ENCODE assay signal across 9 cellular contexts in the genomic region with DNA sequence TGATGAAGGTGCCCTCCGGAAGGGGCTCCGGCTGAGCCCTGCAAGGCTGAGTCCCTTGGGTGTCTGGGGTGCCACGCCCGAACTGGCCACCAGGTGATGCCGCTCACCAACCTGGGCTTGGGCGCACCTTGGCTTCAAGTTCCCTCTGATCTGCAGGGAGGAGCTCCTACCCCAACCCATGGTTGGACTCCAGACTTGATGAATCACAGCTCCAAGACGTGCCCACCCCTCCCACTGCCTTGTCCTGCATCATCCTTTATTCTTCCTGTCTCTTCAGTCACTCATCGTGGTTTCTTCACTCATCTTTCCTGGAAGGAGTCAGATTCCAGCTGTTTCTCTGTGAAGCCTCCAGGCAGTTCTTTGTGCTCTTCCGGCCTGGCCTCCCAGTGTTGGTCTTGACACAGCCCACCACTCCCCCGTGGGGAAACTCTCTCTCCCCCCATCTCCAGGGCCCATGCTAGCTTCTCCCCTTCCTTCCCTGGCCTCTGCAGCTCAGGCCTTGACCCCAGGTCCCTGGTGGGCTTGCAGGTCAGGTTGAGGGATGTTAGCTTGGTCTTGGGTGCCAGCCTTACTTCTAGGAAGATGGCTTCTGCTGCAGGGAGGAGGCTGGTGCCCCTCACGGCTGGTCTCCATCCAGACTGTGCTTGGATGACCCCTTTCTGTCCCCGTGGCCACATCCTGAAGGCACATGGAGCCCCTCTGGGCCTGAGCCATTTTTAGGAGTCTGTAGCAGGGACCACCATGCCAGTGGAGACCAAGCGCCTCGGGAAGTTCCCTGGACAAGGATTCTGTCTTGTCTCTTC. TPM values are rescaled to one million over a fixed set of nuclear protein-coding genes. Genes with fewer than 3 reads are reported as not detected.
DNase-seq lines count a peak whose midpoint lies in the region; ATAC-seq, FAIRE-seq and TF ChIP-seq lines count a peak whose summit lies in the region.
"Had no signal": no experiment of that assay in that cellular context is flagged by ENCODE, and none has a peak within 500 bp of the region (broad histone marks: within the 10 kb centered on the region; RNA-seq: fewer than 3 reads in every experiment).

No MANE protein-coding gene starts in this region.

- DNase-seq in NCI-H524 (lab: John Stamatoyannopoulos, UW): peak; percentile 28 to 45
- no peak for DNase-seq in NCI-H524 treated with DMSO at 0.1 percent for 48 hours (lab: John Stamatoyannopoulos, UW)
- peak; percentile 24 for DNase-seq in NCI-H2196 treated with DMSO at 0.1 percent for 48 hours (lab: John Stamatoyannopoulos, UW; ENCODE audit: unreplicated experiment)
- peak; percentile 83 for DNase-seq in activated CD8-positive, alpha-beta T cell treated with anti-CD3 and anti-CD28 coated beads for 36 hours
- DNase-seq in endothelial cell of umbilical vein (ENCODE audit: low read depth, low spot score): peak; percentile 58
- peak; percentile 21 for DNase-seq in neural crest cell (ENCODE audit: low read depth, low spot score)
- peak; percentile 63 to 80 for DNase-seq in aorta
- no peak for DNase-seq in GM19238 (ENCODE audit: insufficient read length, low spot score)

- no peak for FAIRE-seq in endothelial cell of umbilical vein (lab: Jason Lieb, UNC)

- H3K9me3 ChIP-seq in endothelial cell of umbilical vein (replicated peaks; ENCODE audit: control insufficient read depth, insufficient read depth, low read length) (no peaks in the 10 kb centered on the region), aorta (ENCODE audit: control insufficient read depth, low read length) (no peaks in the 10 kb centered on the region)

- H3K9ac ChIP-seq in endothelial cell of umbilical vein (replicated peaks; ENCODE audit: extremely low read depth, insufficient read depth, low read length): no peak overlapping the region

- CTCF ChIA-PET in activated CD8-positive, alpha-beta T cell treated with anti-CD3 and anti-CD28 coated beads for 36 hours (lab: Charles Lee): interaction anchor here (0.6 to 3.4 kb wide), 14 partner anchors 11 to 557 kb away, joined by 3 to 16 read pairs (median 4); no protein-coding TSS in a partner anchor
- CTCF ChIA-PET in endothelial cell of umbilical vein (lab: Charles Lee): interaction anchor here (0.6 to 5.5 kb wide), 41 partner anchors 8 to 588 kb away, joined by 3 to 83 read pairs (median 4); no protein-coding TSS in a partner anchor

- intact Hi-C loops in activated CD8-positive, alpha-beta T cell treated with anti-CD3 and anti-CD28 coated beads for 36 hours (cut with micrococcal nuclease): loop anchor here (5.0 kb wide), 1 partner anchor 75 kb away; no protein-coding TSS in a partner anchor
- intact Hi-C loops in endothelial cell of umbilical vein (cut with micrococcal nuclease) (loop anchor here (1.0 to 2.0 kb wide), 4 partner anchors 32 to 557 kb away; no protein-coding TSS in a partner anchor), aorta (cut with DNase I) (loop anchor here in 1 of 2 donors (5.0 kb wide), 1 partner anchor 560 kb away; no protein-coding TSS in a partner anchor)

- no peaks in the 10 kb centered on the region for H3K27me3 ChIP-seq in endothelial cell of umbilical vein (ENCODE audit: control insufficient read depth in 2 of 2, insufficient read depth in 2 of 2, low read length in 2 of 2)
- H3K27me3 ChIP-seq in aorta (ENCODE audit: control insufficient read depth in 1 of 2, insufficient read depth in 2 of 2, low read length in 1 of 2): no peaks in the 10 kb centered on the region

- H4K20me1 ChIP-seq in endothelial cell of umbilical vein (replicated peaks; ENCODE audit: control insufficient read depth, extremely low read depth, insufficient read depth, low read length): no peaks in the 10 kb centered on the region

- no TSS peak for BruUV-seq in endothelial cell of umbilical vein (replicated peaks; lab: Mats Ljungman, UMichigan)

- peaks cover 17% of the 10 kb centered on the region for H3K36me3 Mint-ChIP-seq in activated CD8-positive, alpha-beta T cell treated with anti-CD3 and anti-CD28 coated beads for 36 hours (ENCODE audit: low read depth)
- H3K36me3 Mint-ChIP-seq in neural crest cell (ENCODE audit: low read depth): no peaks in the 10 kb centered on the region

- peaks cover 6% of the 10 kb centered on the region for H3K9me3 Mint-ChIP-seq in activated CD8-positive, alpha-beta T cell treated with anti-CD3 and anti-CD28 coated beads for 36 hours
- H3K9me3 Mint-ChIP-seq in neural crest cell: peaks cover 6% of the 10 kb centered on the region

- dilution Hi-C loops in endothelial cell of umbilical vein (cut with MboI; ENCODE audit: extremely low pct_ligation_motif_present, low sequenced_read_pairs): no loop called here

- no peak overlapping the region for H3K4me3 Mint-ChIP-seq in activated CD8-positive, alpha-beta T cell treated with anti-CD3 and anti-CD28 coated beads for 36 hours
- no peak overlapping the region for H3K4me3 Mint-ChIP-seq in neural crest cell

- no peak overlapping the region for H2AFZ ChIP-seq in endothelial cell of umbilical vein (ENCODE audit: low read depth, low read length)

- H3K9me1 ChIP-seq in endothelial cell of umbilical vein (replicated peaks; ENCODE audit: control insufficient read depth, extremely low read depth, insufficient read depth, low read length): no peaks in the 10 kb centered on the region

- H3K4me2 ChIP-seq in endothelial cell of umbilical vein (ENCODE audit: insufficient read depth, low read length): no peak overlapping the region

- peak; percentile 17 for ATAC-seq in activated CD8-positive, alpha-beta T cell treated with anti-CD3 and anti-CD28 coated beads for 36 hours
- peak; percentile 48 for ATAC-seq in aorta (ENCODE audit: low FRiP score)

- no peaks in the 10 kb centered on the region for H3K79me2 ChIP-seq in endothelial cell of umbilical vein (ENCODE audit: control insufficient read depth, insufficient read depth, low read length)

- H3K4me1 ChIP-seq in endothelial cell of umbilical vein (ENCODE audit: control insufficient read depth, extremely low read depth, insufficient read depth, low read length): peaks cover 7% of the 10 kb centered on the region
- H3K4me1 ChIP-seq in aorta (ENCODE audit: control insufficient read depth in 1 of 2, insufficient read depth in 2 of 2, low read length in 2 of 2): no peaks in the 10 kb centered on the region

- H3K36me3 ChIP-seq in endothelial cell of umbilical vein (ENCODE audit: control insufficient read depth in 2 of 2, extremely low read depth in 1 of 2, insufficient read depth in 2 of 2, low read length in 2 of 2) (no peaks in the 10 kb centered on the region), aorta (ENCODE audit: control insufficient read depth in 1 of 2, insufficient read depth in 2 of 2, low read length in 1 of 2) (no peaks in the 10 kb centered on the region)

- peaks cover 63% of the 10 kb centered on the region for H3K4me1 Mint-ChIP-seq in activated CD8-positive, alpha-beta T cell treated with anti-CD3 and anti-CD28 coated beads for 36 hours (ENCODE audit: low read depth)
- no peaks in the 10 kb centered on the region for H3K4me1 Mint-ChIP-seq in neural crest cell

- 70 to 71% methylated on average over 14 of the region's 14 CpGs for WGBS in aorta, 2 donors

- H3K27ac ChIP-seq in endothelial cell of umbilical vein (ENCODE audit: insufficient read depth, low read depth, low read length) (no peak overlapping the region), aorta (ENCODE audit: low read depth in 1 of 2, low read length in 2 of 2) (no peak overlapping the region)

- peak; percentile 69 for TF ChIP-seq CTCF in activated CD8-positive, alpha-beta T cell treated with anti-CD3 and anti-CD28 coated beads for 36 hours (IDR thresholded peaks at IDR 0.05)
- TF ChIP-seq CTCF in endothelial cell of umbilical vein (IDR thresholded peaks at IDR 0.05; ENCODE audit: extremely low read depth in 1 of 2, insufficient read depth in 1 of 2, low read depth in 1 of 2, low read length in 2 of 2): peak; percentile 69 to 92
- TF ChIP-seq CTCF in neural crest cell (conservative IDR thresholded peaks at IDR 0.05): peak; percentile 65

- no peak overlapping the region for H3K4me3 ChIP-seq in endothelial cell of umbilical vein (replicated peaks in 1 of 3; ENCODE audit: insufficient read depth in 1 of 3, low read depth in 1 of 3, low read length in 3 of 3)
- H3K4me3 ChIP-seq in aorta (ENCODE audit: low read length in 2 of 2): no peak overlapping the region

- no peak for TF ChIP-seq POLR2A in endothelial cell of umbilical vein (IDR thresholded peaks at IDR 0.05; ENCODE audit: low read depth, low read length)

- no peaks in the 10 kb centered on the region for H3K27me3 Mint-ChIP-seq in activated CD8-positive, alpha-beta T cell treated with anti-CD3 and anti-CD28 coated beads for 36 hours
- peaks cover 12% of the 10 kb centered on the region for H3K27me3 Mint-ChIP-seq in neural crest cell (ENCODE audit: low read depth)

- POLR2A ChIA-PET in activated CD8-positive, alpha-beta T cell treated with anti-CD3 and anti-CD28 coated beads for 36 hours (lab: Charles Lee): interaction anchor here (1.4 kb wide), 1 partner anchor 26 kb away, joined by 4 read pairs; no protein-coding TSS in a partner anchor
- POLR2A ChIA-PET in endothelial cell of umbilical vein (lab: Charles Lee): no interaction called here

- no peak overlapping the region for H3K27ac Mint-ChIP-seq in activated CD8-positive, alpha-beta T cell treated with anti-CD3 and anti-CD28 coated beads for 36 hours
- no peak overlapping the region for H3K27ac Mint-ChIP-seq in neural crest cell (ENCODE audit: unreplicated experiment)

TF ChIP-seq in endothelial cell of umbilical vein, 7 proteins besides CTCF, POLR2A, EP300 and RAD21 (continues in another document):
- TF ChIP-seq JUN (IDR thresholded peaks at IDR 0.05; ENCODE audit: borderline replicate concordance, insufficient read depth, insufficient read length, low read depth) (no peak), POLR2AphosphoS5 (IDR thresholded peaks at IDR 0.05; ENCODE audit: insufficient read depth, low read depth, low read length) (no peak), MYC (IDR thresholded peaks at IDR 0.05; ENCODE audit: low read depth, low read length) (no peak), GATA2 (IDR thresholded peaks at IDR 0.05; ENCODE audit: insufficient read depth, insufficient read length, low read depth, low read length) (no peak), EZH2 (IDR thresholded peaks at IDR 0.05; ENCODE audit: borderline replicate concordance, low read depth, low read length, severe bottlenecking) (no peak)

RNA-seq across cellular contexts. Expression of a gene that starts 2.6 kb away (rescaled TPM):
- under 1 TPM; 0.11 to 0.56 TPM for total RNA-seq in activated CD8-positive, alpha-beta T cell treated with anti-CD3 and anti-CD28 coated beads for 36 hours
- total RNA-seq in endothelial cell of umbilical vein (not detected in 2 replicates), neural crest cell (not detected in 2 replicates), aorta (1 to 10 TPM in 1 of 2 donors, under 1 TPM in 1; 0.88 to 1.6 TPM)
- polyA plus RNA-seq in endothelial cell of umbilical vein (not detected in 2 replicates), aorta (under 1 TPM; 0.20 to 0.50 TPM)
- polyA plus RNA-seq in endothelial cell of umbilical vein (2011; cell fraction: cytosol; rRNA removed): not detected in 2 replicates
- not detected in 2 replicates for polyA plus RNA-seq in endothelial cell of umbilical vein (2011; cell fraction: nucleus; rRNA removed)
- polyA plus RNA-seq in endothelial cell of umbilical vein (2012): not detected in 2 replicates
- not detected in 2 replicates for polyA minus RNA-seq in endothelial cell of umbilical vein
- polyA minus RNA-seq in endothelial cell of umbilical vein (2011; cell fraction: cytosol; rRNA and poly(A)+ RNA removed): not detected
- polyA minus RNA-seq in endothelial cell of umbilical vein (2011; cell fraction: nucleus; rRNA and poly(A)+ RNA removed): not detected in 2 replicates
- total RNA-seq: glomerular endothelial cell had no signal

Comparison
In these comparisons a context has a peak if more than half of its experiments do, and no peak if none do; other contexts are left out.
1. DNase-seq: peak in NCI-H524 (2 of 2), NCI-H2196 treated with DMSO at 0.1 percent for 48 hours (single experiment), activated CD8-positive, alpha-beta T cell treated with anti-CD3 and anti-CD28 coated beads for 36 hours (single experiment), endothelial cell of umbilical vein (single experiment), neural crest cell (single experiment) and aorta (2 of 2); none in NCI-H524 treated with DMSO at 0.1 percent for 48 hours (single experiment) and GM19238 (single experiment).
2. Peak in every context shown above with its lines, with median percentiles within 50 percentile points of each other: CTCF ChIP-seq.